9 cellular contexts compared by ENCODE assay signal in genomic region chrX:21943460-21944135, GRCh38. TPM values are rescaled to one million over a fixed set of nuclear protein-coding genes. Genes with fewer than 3 reads are reported as not detected.
DNase-seq lines count a peak whose midpoint lies in the region; ATAC-seq and TF ChIP-seq lines count a peak whose summit lies in the region.
"Had no signal": no experiment of that assay in that cellular context is flagged by ENCODE, and none has a peak within 500 bp of the region (broad histone marks: within the 10 kb centered on the region; RNA-seq: fewer than 3 reads in every experiment).

No MANE protein-coding gene starts in this region.

- H3K27me3 ChIP-seq in right atrium auricular region (no peaks in the 10 kb centered on the region), transverse colon (no peaks in the 10 kb centered on the region)

- TF ChIP-seq POLR2A in transverse colon (IDR thresholded peaks at IDR 0.05), result no peak

- H3K9me3 Mint-ChIP-seq in activated CD4-positive, alpha-beta memory T cell treated with anti-CD3 and anti-CD28 coated beads, Interleukin-2, amount 10 ng/mL, durations not matched to agents 7 days and 5 days, result no peaks in the 10 kb centered on the region

- H3K4me3 Mint-ChIP-seq in activated CD4-positive, alpha-beta memory T cell treated with anti-CD3 and anti-CD28 coated beads, Interleukin-2, amount 10 ng/mL, durations not matched to agents 7 days and 5 days, result peak overlapping the region; percentile 21

- ATAC-seq in left ventricle myocardium superior (no peak), HG03280 (IDR thresholded peaks at IDR 0.05; ENCODE audit: unreplicated experiment) (no peak)

- H3K27ac ChIP-seq in right atrium auricular region (peak overlapping the region; percentile 34 to 76), transverse colon (peak overlapping the region; percentile 20 to 46 (median 24))

- 56 to 61% methylated on average over 8 to 11 of the region's 11 CpGs for WGBS in transverse colon (ENCODE audit: low coverage in 1 of 2), 2 donors

- no peak for TF ChIP-seq EP300 in transverse colon (IDR thresholded peaks at IDR 0.05; ENCODE audit: low read depth)

- H3K36me3 ChIP-seq in right atrium auricular region, result no peaks in the 10 kb centered on the region
- no peaks in the 10 kb centered on the region for H3K36me3 ChIP-seq in transverse colon

- H3K9me3 ChIP-seq in right atrium auricular region (no peaks in the 10 kb centered on the region), transverse colon (no peaks in the 10 kb centered on the region)

- in situ Hi-C loops in transverse colon (cut with MboI; ENCODE audit: low pct_ligation_motif_present in 1 of 4, low pct_unique_long_range_greater_than_20kb in 1 of 4, low sequenced_read_pairs in 3 of 4), result loop anchor here in 1 of 4 donors (25.0 kb wide), 1 partner anchor 106 kb away; the partner anchor contains the start of gene MBTPS2

- CTCF ChIA-PET in activated CD4-positive, alpha-beta memory T cell treated with anti-CD3 and anti-CD28 coated beads, Interleukin-2, amount 10 ng/mL, durations not matched to agents 7 days and 5 days (lab: Charles Lee), result no interaction called here

- TF ChIP-seq CTCF in right atrium auricular region (IDR thresholded peaks at IDR 0.05) (no peak), transverse colon (IDR thresholded peaks at IDR 0.05) (no peak)

- H3K4me1 Mint-ChIP-seq in activated CD4-positive, alpha-beta memory T cell treated with anti-CD3 and anti-CD28 coated beads, Interleukin-2, amount 10 ng/mL, durations not matched to agents 7 days and 5 days, result peaks cover 47% of the 10 kb centered on the region

- H3K27me3 Mint-ChIP-seq in activated CD4-positive, alpha-beta memory T cell treated with anti-CD3 and anti-CD28 coated beads, Interleukin-2, amount 10 ng/mL, durations not matched to agents 7 days and 5 days, result no peaks in the 10 kb centered on the region

- H3K4me3 ChIP-seq in right atrium auricular region (no peak overlapping the region), transverse colon (no peak overlapping the region)

- DNase-seq in right atrium auricular region (ENCODE audit: low spot score) (no peak), left ventricle myocardium superior (no peak), glomerular visceral epithelial cell (ENCODE audit: extremely low spot score) (peak; percentile 76), transverse colon (no peak), Kasumi-1 (lab: John Stamatoyannopoulos, UW) (no peak), RPMI8226 (no peak)
- no peak for DNase-seq in activated CD4-positive, alpha-beta memory T cell treated with anti-CD3 and anti-CD28 coated beads, Interleukin-2, amount 10 ng/mL, durations not matched to agents 7 days and 5 days
- DNase-seq: GDM1 had no signal

- peak overlapping the region; percentile 12 for H3K27ac Mint-ChIP-seq in activated CD4-positive, alpha-beta memory T cell treated with anti-CD3 and anti-CD28 coated beads, Interleukin-2, amount 10 ng/mL, durations not matched to agents 7 days and 5 days

- H3K4me1 ChIP-seq in right atrium auricular region (peaks cover 0 to 17% of the 10 kb centered on the region in 2 donors), transverse colon (peaks cover 2 to 28% (median 6%) of the 10 kb centered on the region in 4 donors)

- intact Hi-C loops in left ventricle myocardium superior (cut with micrococcal nuclease) (no loop called here), transverse colon (cut with DNase I; ENCODE audit: low total_unique reads) (no loop called here)

- POLR2A ChIA-PET in activated CD4-positive, alpha-beta memory T cell treated with anti-CD3 and anti-CD28 coated beads, Interleukin-2, amount 10 ng/mL, durations not matched to agents 7 days and 5 days (lab: Charles Lee), result no interaction called here

- peaks cover 16% of the 10 kb centered on the region for H3K36me3 Mint-ChIP-seq in activated CD4-positive, alpha-beta memory T cell treated with anti-CD3 and anti-CD28 coated beads, Interleukin-2, amount 10 ng/mL, durations not matched to agents 7 days and 5 days (ENCODE audit: low read depth)

RNA-seq across cellular contexts. Expression of gene SMS, which starts 3.1 kb away (rescaled TPM):
- total RNA-seq in right atrium auricular region, result 10 to 100 TPM; 40.3 to 41.3 TPM
- 56.3 TPM for total RNA-seq in left ventricle myocardium superior
- total RNA-seq in activated CD4-positive, alpha-beta memory T cell treated with anti-CD3 and anti-CD28 coated beads, Interleukin-2, amount 10 ng/mL, durations not matched to agents 7 days and 5 days, result 10 to 100 TPM; 73.9 TPM
- total RNA-seq in transverse colon, result 10 to 100 TPM; 32.4 to 95.4 (median 43.8) TPM
